In the genomic region with DNA sequence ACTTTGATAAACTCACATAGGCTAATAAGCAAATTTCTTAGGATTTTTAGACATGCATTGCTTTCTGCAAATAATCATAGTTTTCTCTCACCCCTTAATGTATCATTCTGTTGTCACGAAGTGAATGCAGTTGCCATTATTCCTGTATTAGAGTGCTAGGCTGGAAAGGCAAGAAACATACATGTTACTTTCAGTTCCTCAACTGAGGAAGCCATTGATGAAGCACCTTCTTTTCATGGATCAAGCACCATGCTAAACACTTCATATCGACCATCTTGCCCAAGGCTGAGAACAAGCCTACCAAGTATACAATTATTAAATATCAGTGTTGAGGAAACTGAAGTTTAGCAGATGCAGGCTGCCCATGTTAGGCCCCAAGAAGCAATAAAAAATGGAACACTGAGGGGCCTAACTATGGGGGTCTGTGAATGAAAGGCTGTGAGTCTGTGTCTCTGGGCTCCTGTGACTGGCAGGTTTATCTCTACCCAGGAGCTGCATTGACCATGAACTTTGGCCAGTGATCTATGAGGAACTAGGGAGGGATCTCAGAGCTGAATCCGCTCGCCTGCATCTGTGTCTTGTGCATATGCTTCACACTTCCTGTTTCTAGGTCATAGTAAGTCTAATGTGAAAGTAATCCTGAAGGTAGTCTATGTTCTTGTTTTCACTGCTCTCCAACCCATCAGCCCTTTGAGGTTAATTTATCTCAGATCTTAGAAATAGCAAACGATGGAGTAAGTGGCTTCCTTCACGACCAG, we compare ENCODE assay signal across 15 cellular contexts. TPM values are rescaled to one million over a fixed set of nuclear protein-coding genes. Genes with fewer than 3 reads are reported as not detected.
DNase-seq lines count a peak whose midpoint lies in the region; ATAC-seq and TF ChIP-seq lines count a peak whose summit lies in the region.
"Had no signal": no experiment of that assay in that cellular context is flagged by ENCODE, and none has a peak within 500 bp of the region (broad histone marks: within the 10 kb centered on the region; RNA-seq: fewer than 3 reads in every experiment).

No MANE protein-coding gene starts in this region.

- TF ChIP-seq CTCF in GM20000 (IDR thresholded peaks at IDR 0.05; ENCODE audit: extremely low read depth, missing control alignments) (no peak), OCI-LY3 (IDR thresholded peaks at IDR 0.05; ENCODE audit: low read depth, low read length) (no peak), chondrocyte (IDR thresholded peaks at IDR 0.05) (no peak)

- H4K20me1 ChIP-seq in OCI-LY3 (ENCODE audit: insufficient read depth, low read length): no peaks in the 10 kb centered on the region

- H3K4me1 Mint-ChIP-seq in chondrocyte (ENCODE audit: low read depth): peaks cover 26% of the 10 kb centered on the region
- H3K4me1 Mint-ChIP-seq: CD8-positive, alpha-beta memory T cell; stimulated activated effector memory CD8-positive, alpha-beta T cell treated with anti-CD3 and anti-CD28 coated beads, Interleukin-12 subunit alpha, Interleukin-12 subunit beta, amount 100 ng/mL, for 72 hours had no signal

- H3K4me3 Mint-ChIP-seq in chondrocyte (ENCODE audit: unreplicated experiment): no peak overlapping the region
- H3K4me3 Mint-ChIP-seq: activated naive CD8-positive, alpha-beta T cell; stimulated activated effector memory CD8-positive, alpha-beta T cell treated with anti-CD3 and anti-CD28 coated beads, Interleukin-12 subunit alpha, Interleukin-12 subunit beta, amount 100 ng/mL, for 72 hours had no signal

- no peaks in the 10 kb centered on the region for H3K36me3 ChIP-seq in OCI-LY3 (replicated peaks; ENCODE audit: low read depth, low read length)
- H3K36me3 ChIP-seq: right lobe of liver had no signal

- H3K36me3 Mint-ChIP-seq in chondrocyte (ENCODE audit: low read depth): peaks cover 2% of the 10 kb centered on the region
- H3K36me3 Mint-ChIP-seq: stimulated activated effector memory CD8-positive, alpha-beta T cell treated with anti-CD3 and anti-CD28 coated beads, Interleukin-12 subunit alpha, Interleukin-12 subunit beta, amount 100 ng/mL, for 72 hours had no signal

- DNase-seq in GM20000 (ENCODE audit: low spot score) (peak; percentile 49), chondrocyte (ENCODE audit: low spot score) (no peak), NCI-H2107 (lab: John Stamatoyannopoulos, UW) (no peak), DMS 273 (lab: John Stamatoyannopoulos, UW; ENCODE audit: unreplicated experiment) (no peak)
- no peak for DNase-seq in stimulated activated CD4-positive, alpha-beta T cell treated with anti-CD3 and anti-CD28 coated beads, Interleukin-4, amount 100 ng/mL, for 1 hour
- DNase-seq: CD8-positive, alpha-beta memory T cell; erythroblast; right lobe of liver had no signal

- H2AFZ ChIP-seq in OCI-LY3 (ENCODE audit: low read depth, low read length): peak overlapping the region; percentile 56

- no peaks in the 10 kb centered on the region for H3K27me3 ChIP-seq in OCI-LY3 (ENCODE audit: low read depth, low read length)
- H3K27me3 ChIP-seq: right lobe of liver had no signal

- no peaks in the 10 kb centered on the region for H3K79me2 ChIP-seq in OCI-LY3 (ENCODE audit: low read length)

- H3K27me3 Mint-ChIP-seq in chondrocyte (ENCODE audit: low read depth): no peaks in the 10 kb centered on the region
- H3K27me3 Mint-ChIP-seq: activated naive CD8-positive, alpha-beta T cell; CD8-positive, alpha-beta memory T cell had no signal

- H3K9ac ChIP-seq in OCI-LY3 (ENCODE audit: low read length): no peak overlapping the region

- no peak overlapping the region for H3K27ac Mint-ChIP-seq in chondrocyte (ENCODE audit: unreplicated experiment)
- H3K27ac Mint-ChIP-seq: activated naive CD8-positive, alpha-beta T cell; CD8-positive, alpha-beta memory T cell; stimulated activated effector memory CD8-positive, alpha-beta T cell treated with anti-CD3 and anti-CD28 coated beads, Interleukin-12 subunit alpha, Interleukin-12 subunit beta, amount 100 ng/mL, for 72 hours had no signal

- peak overlapping the region; percentile 20; the same call in 1 of the 2 replicates for H3K4me3 ChIP-seq in OCI-LY3 (ENCODE audit: low read length)
- H3K4me3 ChIP-seq: lung, right lobe of liver had no signal

- no peaks in the 10 kb centered on the region for H3K9me3 ChIP-seq in OCI-LY3 (ENCODE audit: insufficient read depth, low read length)
- H3K9me3 ChIP-seq: right lobe of liver had no signal

- peaks cover 20% of the 10 kb centered on the region for H3K4me1 ChIP-seq in OCI-LY3 (ENCODE audit: low read length)
- H3K4me1 ChIP-seq: right lobe of liver had no signal

- H3K9me3 Mint-ChIP-seq in chondrocyte (ENCODE audit: low read depth): peaks cover 2% of the 10 kb centered on the region
- H3K9me3 Mint-ChIP-seq: CD8-positive, alpha-beta memory T cell; stimulated activated effector memory CD8-positive, alpha-beta T cell treated with anti-CD3 and anti-CD28 coated beads, Interleukin-12 subunit alpha, Interleukin-12 subunit beta, amount 100 ng/mL, for 72 hours had no signal

- peak overlapping the region; percentile 57 for H3K4me2 ChIP-seq in OCI-LY3 (ENCODE audit: low read length)

- H3K27ac ChIP-seq in OCI-LY3 (ENCODE audit: low read length): peak overlapping the region; percentile 36
- H3K27ac ChIP-seq: right lobe of liver had no signal

- peak; percentile 92 for ATAC-seq in GM18498 (IDR thresholded peaks at IDR 0.05; ENCODE audit: unreplicated experiment)
- peak; percentile 94 for ATAC-seq in HG03064 (IDR thresholded peaks at IDR 0.05; ENCODE audit: low read depth, unreplicated experiment)
- ATAC-seq: stimulated activated effector memory CD8-positive, alpha-beta T cell treated with anti-CD3 and anti-CD28 coated beads, Interleukin-12 subunit alpha, Interleukin-12 subunit beta, amount 100 ng/mL, for 72 hours had no signal

RNA-seq across cellular contexts. Expression of a gene that starts 16.0 kb away (rescaled TPM):
- not detected in 3 replicates for total RNA-seq in chondrocyte
- total RNA-seq: CD8-positive, alpha-beta memory T cell; NCI-H460; right lobe of liver had no signal
